In the genomic region with DNA sequence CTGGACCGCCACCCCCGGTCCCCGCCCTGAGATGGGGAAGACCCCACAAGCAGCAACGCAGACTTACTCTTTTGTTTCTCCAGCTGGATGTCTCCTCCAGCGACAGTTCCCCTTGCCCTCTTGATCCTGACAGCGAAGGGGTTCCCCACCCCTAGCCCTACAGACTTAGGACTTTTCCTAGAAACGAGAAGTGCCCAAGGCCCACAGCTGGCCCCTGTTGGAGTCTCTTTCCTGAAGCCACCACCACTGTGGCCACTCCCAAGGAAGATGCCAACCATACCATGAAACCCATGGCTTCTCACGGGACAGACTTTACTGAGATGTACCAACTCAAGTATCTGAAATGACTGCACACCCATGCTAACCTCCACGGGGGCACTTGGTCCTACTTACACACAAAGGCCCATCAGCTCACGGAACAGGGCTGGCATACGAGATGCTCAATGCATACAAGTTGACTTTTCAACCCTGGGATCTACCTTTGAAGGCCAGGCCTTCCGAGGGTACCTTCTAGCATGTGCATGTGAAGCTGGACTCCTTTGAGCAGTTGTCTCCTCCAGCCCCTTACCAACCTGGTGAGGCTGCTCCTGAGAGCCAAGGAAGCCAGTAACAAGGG, we compare ENCODE assay signal across 8 cellular contexts. TPM values are rescaled to one million over a fixed set of nuclear protein-coding genes. Genes with fewer than 3 reads are reported as not detected.
A peak's percentile ranks its signal among the peaks of the same experiment; 100 is the strongest.
DNase-seq lines count a peak whose midpoint lies in the region; ATAC-seq and TF ChIP-seq lines count a peak whose summit lies in the region.

No MANE protein-coding gene starts in this region.

- H3F3A ChIP-seq in neural cell (ENCODE audit: insufficient read depth, low read length, poor library complexity, severe bottlenecking) = no peaks in the 10 kb centered on the region

- no peak for DNase-seq in coronary artery (ENCODE audit: low spot score)
- DNase-seq in NCI-H524 treated with DMSO at 0.1 percent for 48 hours (lab: John Stamatoyannopoulos, UW) = no peak
- no peak for DNase-seq in anterior cingulate cortex (lab: John Stamatoyannopoulos, UW)
- DNase-seq in AG20443 (ENCODE audit: low spot score) = no peak

- TF ChIP-seq CTCF in OCI-LY3 (IDR thresholded peaks at IDR 0.05; ENCODE audit: low read depth, low read length) (no peak), coronary artery (IDR thresholded peaks at IDR 0.05) (no peak), neural cell (IDR thresholded peaks at IDR 0.05; ENCODE audit: poor library complexity, severe bottlenecking) (no peak)

- H3K27me3 ChIP-seq in OCI-LY3 (ENCODE audit: low read depth, low read length) = no peaks in the 10 kb centered on the region
- H3K27me3 ChIP-seq in neural cell (ENCODE audit: insufficient read depth, low read depth, low read length) = no peaks in the 10 kb centered on the region

- H3K4me3 ChIP-seq in OCI-LY3 (ENCODE audit: low read length) (peak overlapping the region; percentile 93), coronary artery (peak overlapping the region; percentile 80), neural cell (ENCODE audit: low read length) (peak overlapping the region; percentile 31)

- no peak overlapping the region for H2AFZ ChIP-seq in OCI-LY3 (ENCODE audit: low read depth, low read length)
- H2AFZ ChIP-seq in neural cell (ENCODE audit: low read depth, low read length) = no peak overlapping the region

- H3K27ac ChIP-seq in OCI-LY3 (ENCODE audit: low read length) = peak overlapping the region; percentile 85
- peak overlapping the region; percentile 83 to 86 for H3K27ac ChIP-seq in coronary artery
- H3K27ac ChIP-seq in neural cell (ENCODE audit: low read length) = no peak overlapping the region

- no peaks in the 10 kb centered on the region for H3K9me2 ChIP-seq in neural cell (ENCODE audit: insufficient read depth, low read length)

- TF ChIP-seq RAD21 in neural cell (conservative IDR thresholded peaks at IDR 0.05) = no peak

- peaks cover 28% of the 10 kb centered on the region for H3K4me1 ChIP-seq in ES-I3 (ENCODE audit: insufficient read depth, low read length)
- peaks cover 19% of the 10 kb centered on the region for H3K4me1 ChIP-seq in OCI-LY3 (ENCODE audit: low read length)

- H3K9ac ChIP-seq in ES-I3 (ENCODE audit: low read depth, low read length) (peak overlapping the region; percentile 31), OCI-LY3 (ENCODE audit: low read length) (peak overlapping the region; percentile 97), neural cell (ENCODE audit: low read length) (no peak overlapping the region)

- no peaks in the 10 kb centered on the region for H3K9me3 ChIP-seq in ES-I3 (ENCODE audit: control insufficient read depth, insufficient read depth, low read length)
- no peaks in the 10 kb centered on the region for H3K9me3 ChIP-seq in OCI-LY3 (ENCODE audit: insufficient read depth, low read length)
- no peaks in the 10 kb centered on the region for H3K9me3 ChIP-seq in neural cell (ENCODE audit: low read length)

- H3K36me3 ChIP-seq in ES-I3 (ENCODE audit: insufficient read depth, low read length) (no peaks in the 10 kb centered on the region; the same call in 1 of the 2 replicates), OCI-LY3 (replicated peaks; ENCODE audit: low read depth, low read length) (peaks cover 29% of the 10 kb centered on the region), neural cell (ENCODE audit: insufficient read depth, low read length) (no peaks in the 10 kb centered on the region)

- no peaks in the 10 kb centered on the region for H4K20me1 ChIP-seq in OCI-LY3 (ENCODE audit: insufficient read depth, low read length)
- H4K20me1 ChIP-seq in neural cell (ENCODE audit: insufficient read depth) = no peaks in the 10 kb centered on the region

- no peak for TF ChIP-seq EP300 in neural cell (conservative IDR thresholded peaks at IDR 0.05; ENCODE audit: poor library complexity, severe bottlenecking)

- peaks cover 56% of the 10 kb centered on the region for H3K79me2 ChIP-seq in OCI-LY3 (ENCODE audit: low read length)
- no peaks in the 10 kb centered on the region for H3K79me2 ChIP-seq in neural cell (replicated peaks; ENCODE audit: insufficient read depth, low read length)

- ATAC-seq in GM21825 (IDR thresholded peaks at IDR 0.05; ENCODE audit: unreplicated experiment) = no peak

- H3K4me2 ChIP-seq in OCI-LY3 (ENCODE audit: low read length) (peak overlapping the region; percentile 95), neural cell (ENCODE audit: low read length) (no peak overlapping the region)

TF ChIP-seq in neural cell, 6 proteins besides CTCF, POLR2A, EP300 and RAD21:
- TF ChIP-seq SMC3 (conservative IDR thresholded peaks at IDR 0.05; ENCODE audit: poor library complexity) = no peak

RNA-seq across cellular contexts. Expression of a gene that starts 0.9 kb away (rescaled TPM):
- polyA plus RNA-seq in neural cell = 1.4 and 6.8 TPM in 2 replicates
- polyA minus RNA-seq in neural cell = 1.9 and 2.8 TPM in 2 replicates

RNA-seq across cellular contexts. Expression of a gene that starts 48.1 kb away (rescaled TPM):
- polyA plus RNA-seq in neural cell = 5.2 and 6.3 TPM in 2 replicates
- 3.0 and 5.4 TPM in 2 replicates for polyA minus RNA-seq in neural cell

RNA-seq across cellular contexts. Expression of a gene that starts 49.0 kb away (rescaled TPM):
- 7.3 and 10.3 TPM in 2 replicates for polyA plus RNA-seq in neural cell
- polyA minus RNA-seq in neural cell = 25.5 and 29.9 TPM in 2 replicates

Comparison
In these comparisons a context has a peak if more than half of its experiments do, and no peak if none do; other contexts are left out.
1. H3K4me3 ChIP-seq: peak in every context shown above with its lines; median percentile 93 in OCI-LY3; 80 in coronary artery; 31 in neural cell.